ENCODE assay signal across 10 cellular contexts in the genomic region with DNA sequence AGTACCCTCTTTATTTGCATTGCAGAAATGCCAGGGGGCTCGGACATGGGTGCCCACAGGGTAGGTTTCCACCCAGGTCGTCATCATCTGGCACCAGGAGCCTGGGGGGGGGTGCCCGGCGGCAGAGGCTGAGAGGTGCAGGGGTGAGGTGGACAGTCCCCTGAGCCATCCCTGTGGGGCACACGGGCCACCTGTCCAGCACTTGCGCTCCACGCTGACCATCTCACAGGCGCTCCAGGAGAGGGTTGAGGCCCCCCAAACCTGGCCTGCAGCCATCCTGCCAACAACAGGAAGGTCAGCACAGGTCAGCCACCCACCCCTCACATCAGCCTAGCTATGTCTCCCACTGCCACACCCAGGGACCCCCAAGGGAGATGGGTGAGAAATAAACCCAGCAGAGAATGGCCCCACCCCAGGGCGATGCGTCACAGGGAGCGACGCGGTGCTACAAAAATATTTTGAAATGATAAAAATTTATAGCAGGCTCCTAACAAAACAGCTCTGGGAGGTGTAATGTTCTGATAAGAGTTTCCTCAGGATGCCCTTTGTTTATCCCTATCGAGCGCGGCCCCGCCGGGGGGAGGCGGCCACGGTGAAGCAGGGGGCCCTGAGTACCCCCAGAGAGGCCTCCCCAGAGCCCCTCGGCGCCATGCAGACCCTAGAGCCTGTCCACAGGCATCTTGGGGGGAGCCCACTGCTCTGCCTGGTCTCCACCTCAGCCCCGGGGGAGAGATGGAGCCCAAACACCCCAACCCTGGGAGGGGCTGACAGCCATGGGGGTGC. TPM values are rescaled to one million over a fixed set of nuclear protein-coding genes. Genes with fewer than 3 reads are reported as not detected.
DNase-seq lines count a peak whose midpoint lies in the region; ATAC-seq, FAIRE-seq and TF ChIP-seq lines count a peak whose summit lies in the region.
"Had no signal": no experiment of that assay in that cellular context is flagged by ENCODE, and none has a peak within 500 bp of the region (broad histone marks: within the 10 kb centered on the region; RNA-seq: fewer than 3 reads in every experiment).

No MANE protein-coding gene starts in this region.

- peaks cover 3% of the 10 kb centered on the region for H3K79me1 ChIP-seq in mesendoderm (ENCODE audit: low read length)

- H3K27ac ChIP-seq in astrocyte (ENCODE audit: low read depth, low read length) (no peak overlapping the region), kidney (ENCODE audit: low read depth in 2 of 2, low read length in 2 of 2) (no peak overlapping the region), tibial nerve (peak overlapping the region; percentile 23 to 79 (median 52)), mesendoderm (ENCODE audit: low read depth, low read length) (no peak overlapping the region)
- H3K27ac ChIP-seq: HL-60 had no signal

- H2AK5ac ChIP-seq in mesendoderm (ENCODE audit: low read length), result no peak overlapping the region

- H3K4ac ChIP-seq in mesendoderm (ENCODE audit: low read depth, low read length), result no peak overlapping the region

- TF ChIP-seq EP300 in tibial nerve (IDR thresholded peaks at IDR 0.05), result no peak

- no peak overlapping the region for H3K23ac ChIP-seq in mesendoderm (ENCODE audit: low read length)

- no peak overlapping the region for H3K18ac ChIP-seq in mesendoderm (ENCODE audit: low read length)

- no peak overlapping the region for H3K4me3 ChIP-seq in astrocyte (ENCODE audit: insufficient read depth, low read depth, low read length)
- no peak overlapping the region for H3K4me3 ChIP-seq in kidney (ENCODE audit: low read length in 2 of 2)
- H3K4me3 ChIP-seq in tibial nerve, result no peak overlapping the region
- H3K4me3 ChIP-seq in mesendoderm (ENCODE audit: low read length), result no peak overlapping the region

- intact Hi-C loops in kidney (cut with DNase I), result no loop called here

- no peak overlapping the region for H2AFZ ChIP-seq in astrocyte (ENCODE audit: low read depth, low read length)

- H3K4me1 Mint-ChIP-seq in activated T-cell treated with anti-CD3 and anti-CD28 coated beads, Interleukin-2, amount 50 U/mL, for 24 hours (ENCODE audit: low read depth), result peaks cover 13% of the 10 kb centered on the region
- no peaks in the 10 kb centered on the region for H3K4me1 Mint-ChIP-seq in activated T-cell treated with anti-CD3 and anti-CD28 coated beads, Interleukin-2, amount 50 U/mL, for 72 hours (ENCODE audit: low read depth)
- H3K4me1 Mint-ChIP-seq in astrocyte (ENCODE audit: low read depth, unreplicated experiment), result peaks cover 17% of the 10 kb centered on the region
- no peaks in the 10 kb centered on the region for H3K4me1 Mint-ChIP-seq in activated T-helper 17 cell treated with anti-CD3 and anti-CD28 coated beads, Interleukin-2, amount 50 U/mL, for 72 hours

- H4K20me1 ChIP-seq in astrocyte (ENCODE audit: insufficient read depth, low read length), result no peaks in the 10 kb centered on the region

- no peak overlapping the region for H3K56ac ChIP-seq in mesendoderm (ENCODE audit: low read length)

- no peak overlapping the region for H3K9ac ChIP-seq in astrocyte (ENCODE audit: low read length)
- no peak overlapping the region for H3K9ac ChIP-seq in kidney (ENCODE audit: low read length in 2 of 2)
- no peak overlapping the region for H3K9ac ChIP-seq in mesendoderm (ENCODE audit: low read length)

- H3K36me3 ChIP-seq in astrocyte (ENCODE audit: insufficient read depth, low read length) (no peaks in the 10 kb centered on the region), kidney (ENCODE audit: control insufficient read depth in 1 of 2, insufficient read depth in 2 of 2, low read length in 2 of 2) (no peaks in the 10 kb centered on the region), tibial nerve (peaks cover 0 to 38% (median 0%) of the 10 kb centered on the region in 3 donors), mesendoderm (ENCODE audit: control insufficient read depth, insufficient read depth, low read length) (no peaks in the 10 kb centered on the region)

- no peak overlapping the region for H3K27ac Mint-ChIP-seq in activated T-cell treated with anti-CD3 and anti-CD28 coated beads, Interleukin-2, amount 50 U/mL, for 24 hours
- no peak overlapping the region for H3K27ac Mint-ChIP-seq in activated T-cell treated with anti-CD3 and anti-CD28 coated beads, Interleukin-2, amount 50 U/mL, for 72 hours
- H3K27ac Mint-ChIP-seq in astrocyte (ENCODE audit: unreplicated experiment), result no peak overlapping the region
- H3K27ac Mint-ChIP-seq in activated T-helper 17 cell treated with anti-CD3 and anti-CD28 coated beads, Interleukin-2, amount 50 U/mL, for 72 hours, result no peak overlapping the region

- peaks cover 9% of the 10 kb centered on the region for H3K79me2 ChIP-seq in astrocyte (ENCODE audit: insufficient read depth, low read length)
- H3K79me2 ChIP-seq in mesendoderm (ENCODE audit: control insufficient read depth, insufficient read depth, low read length), result peaks cover 5% of the 10 kb centered on the region

- no peaks in the 10 kb centered on the region for H3K27me3 Mint-ChIP-seq in activated T-cell treated with anti-CD3 and anti-CD28 coated beads, Interleukin-2, amount 50 U/mL, for 24 hours
- no peaks in the 10 kb centered on the region for H3K27me3 Mint-ChIP-seq in activated T-cell treated with anti-CD3 and anti-CD28 coated beads, Interleukin-2, amount 50 U/mL, for 72 hours (ENCODE audit: low read depth)
- no peaks in the 10 kb centered on the region for H3K27me3 Mint-ChIP-seq in astrocyte (ENCODE audit: low read depth, unreplicated experiment)
- no peaks in the 10 kb centered on the region for H3K27me3 Mint-ChIP-seq in activated T-helper 17 cell treated with anti-CD3 and anti-CD28 coated beads, Interleukin-2, amount 50 U/mL, for 72 hours

- H4K8ac ChIP-seq in mesendoderm (ENCODE audit: low read depth, low read length), result no peak overlapping the region

- H3K9me3 ChIP-seq in astrocyte (ENCODE audit: insufficient read depth, low read depth, low read length) (no peaks in the 10 kb centered on the region), kidney (ENCODE audit: control insufficient read depth in 1 of 2, low read length in 2 of 2) (no peaks in the 10 kb centered on the region), tibial nerve (no peaks in the 10 kb centered on the region)

- no peaks in the 10 kb centered on the region for H3K9me3 Mint-ChIP-seq in activated T-cell treated with anti-CD3 and anti-CD28 coated beads, Interleukin-2, amount 50 U/mL, for 24 hours
- H3K9me3 Mint-ChIP-seq in activated T-cell treated with anti-CD3 and anti-CD28 coated beads, Interleukin-2, amount 50 U/mL, for 72 hours, result no peaks in the 10 kb centered on the region
- H3K9me3 Mint-ChIP-seq in astrocyte (ENCODE audit: unreplicated experiment), result no peaks in the 10 kb centered on the region
- H3K9me3 Mint-ChIP-seq in activated T-helper 17 cell treated with anti-CD3 and anti-CD28 coated beads, Interleukin-2, amount 50 U/mL, for 72 hours, result no peaks in the 10 kb centered on the region

- H3K36me3 Mint-ChIP-seq in activated T-cell treated with anti-CD3 and anti-CD28 coated beads, Interleukin-2, amount 50 U/mL, for 24 hours (ENCODE audit: low read depth), result no peaks in the 10 kb centered on the region
- H3K36me3 Mint-ChIP-seq in activated T-cell treated with anti-CD3 and anti-CD28 coated beads, Interleukin-2, amount 50 U/mL, for 72 hours (ENCODE audit: insufficient read depth in 2 of 2), result no peaks in the 10 kb centered on the region
- H3K36me3 Mint-ChIP-seq in astrocyte (ENCODE audit: low read depth, unreplicated experiment), result no peaks in the 10 kb centered on the region
- H3K36me3 Mint-ChIP-seq in activated T-helper 17 cell treated with anti-CD3 and anti-CD28 coated beads, Interleukin-2, amount 50 U/mL, for 72 hours (ENCODE audit: low read depth), result no peaks in the 10 kb centered on the region

- 71 to 73% methylated on average over 16 to 19 of the region's 23 CpGs for WGBS in tibial nerve, 2 donors
- WGBS in mesendoderm (ENCODE audit: extremely low coverage, insufficient coverage, low lambda C conversion rate), result no CpG with 5 or more reads among the region's 23 CpGs

- no peak overlapping the region for H2BK120ac ChIP-seq in mesendoderm (ENCODE audit: low read depth, low read length)

- no peak overlapping the region for H2BK5ac ChIP-seq in mesendoderm (ENCODE audit: low read length)

- no peak for FAIRE-seq in astrocyte (lab: Jason Lieb, UNC)
- no peak for FAIRE-seq in kidney (lab: Jason Lieb, UNC)

- H3K4me1 ChIP-seq in astrocyte (ENCODE audit: insufficient read depth, low read length) (peaks cover 51% of the 10 kb centered on the region), kidney (ENCODE audit: control insufficient read depth in 1 of 2, insufficient read depth in 1 of 2, low read depth in 1 of 2, low read length in 2 of 2) (peaks cover 0 to 2% of the 10 kb centered on the region in 2 donors), tibial nerve (peaks cover 0 to 85% (median 13%) of the 10 kb centered on the region in 4 donors), mesendoderm (ENCODE audit: control insufficient read depth, low read depth, low read length) (peaks cover 7% of the 10 kb centered on the region)

- no peak overlapping the region for H2BK15ac ChIP-seq in mesendoderm (replicated peaks; ENCODE audit: low read depth)

- peak; percentile 17 for DNase-seq in activated T-cell treated with anti-CD3 and anti-CD28 coated beads, Interleukin-2, amount 50 U/mL, for 24 hours
- no peak for DNase-seq in activated T-cell treated with anti-CD3 and anti-CD28 coated beads, Interleukin-2, amount 50 U/mL, for 72 hours
- no peak for DNase-seq in astrocyte (ENCODE audit: low read depth)
- DNase-seq in kidney, result peak; percentile 71
- DNase-seq in tibial nerve (ENCODE audit: low spot score in 2 of 2), result peak in 1 of 2 donors; percentile 12
- no peak for DNase-seq in mesendoderm
- DNase-seq: NCI-H2171 treated with DMSO at 0.1 percent for 48 hours had no signal

- H4K5ac ChIP-seq in mesendoderm (ENCODE audit: low read length), result no peak overlapping the region

- TF ChIP-seq POLR2A in tibial nerve (IDR thresholded peaks at IDR 0.05), result no peak

- no peak overlapping the region for H3K4me3 Mint-ChIP-seq in activated T-cell treated with anti-CD3 and anti-CD28 coated beads, Interleukin-2, amount 50 U/mL, for 24 hours
- no peak overlapping the region for H3K4me3 Mint-ChIP-seq in activated T-cell treated with anti-CD3 and anti-CD28 coated beads, Interleukin-2, amount 50 U/mL, for 72 hours
- no peak overlapping the region for H3K4me3 Mint-ChIP-seq in astrocyte (ENCODE audit: unreplicated experiment)
- H3K4me3 Mint-ChIP-seq in activated T-helper 17 cell treated with anti-CD3 and anti-CD28 coated beads, Interleukin-2, amount 50 U/mL, for 72 hours, result no peak overlapping the region

- TF ChIP-seq CTCF in astrocyte (IDR thresholded peaks at IDR 0.05; ENCODE audit: insufficient read depth, low read depth, low read length), result no peak
- TF ChIP-seq CTCF in kidney (IDR thresholded peaks at IDR 0.05; ENCODE audit: borderline replicate concordance, extremely low read depth, insufficient read depth), result no peak
- TF ChIP-seq CTCF in tibial nerve (IDR thresholded peaks at IDR 0.05), result no peak

- ATAC-seq in activated T-cell treated with anti-CD3 and anti-CD28 coated beads, Interleukin-2, amount 50 U/mL, for 72 hours (replicated peaks in 1 of 2), result no peak
- no peak for ATAC-seq in HG02759 (IDR thresholded peaks at IDR 0.05; ENCODE audit: unreplicated experiment)
- ATAC-seq in activated T-helper 17 cell treated with anti-CD3 and anti-CD28 coated beads, Interleukin-2, amount 50 U/mL, for 72 hours (replicated peaks), result no peak

- no peaks in the 10 kb centered on the region for H3K27me3 ChIP-seq in astrocyte (ENCODE audit: insufficient read depth, low read length)
- no peaks in the 10 kb centered on the region for H3K27me3 ChIP-seq in tibial nerve
- no peaks in the 10 kb centered on the region for H3K27me3 ChIP-seq in mesendoderm (ENCODE audit: insufficient read depth, low read length, poor library complexity)

- H3K4me2 ChIP-seq in astrocyte (ENCODE audit: low read length), result peak overlapping the region; percentile 43
- H3K4me2 ChIP-seq in mesendoderm (ENCODE audit: low read length), result no peak overlapping the region

RNA-seq across cellular contexts. Expression of a gene that starts 21.0 kb away (rescaled TPM):
- total RNA-seq in activated T-cell treated with anti-CD3 and anti-CD28 coated beads, Interleukin-2, amount 50 U/mL, for 72 hours, result 10 to 100 TPM; 13.9 to 20.5 TPM
- total RNA-seq in astrocyte (10.4 and 14.3 TPM in 2 replicates), kidney (4.4 TPM), tibial nerve (1 to 10 TPM; 2.9 to 8.1 (median 6.3) TPM)
- polyA plus RNA-seq in kidney (ENCODE audit: insufficient read depth, low read depth, low replicate concordance), result 4.0 TPM
- total RNA-seq in activated T-helper 17 cell treated with anti-CD3 and anti-CD28 coated beads, Interleukin-2, amount 50 U/mL, for 72 hours, result 10 to 100 TPM; 10.8 to 14.4 TPM
- 4.7 TPM for polyA plus RNA-seq in mesendoderm (2013, experiment 1 of 2)
- 4.2 TPM for polyA plus RNA-seq in mesendoderm (2013, experiment 2 of 2)

RNA-seq across cellular contexts. Expression of a gene that starts 21.0 kb away (rescaled TPM):
- 10 to 100 TPM; 15.0 to 16.3 TPM for total RNA-seq in activated T-cell treated with anti-CD3 and anti-CD28 coated beads, Interleukin-2, amount 50 U/mL, for 72 hours
- total RNA-seq in astrocyte (33.6 and 43.0 TPM in 2 replicates), kidney (16.7 TPM), tibial nerve (10 to 100 TPM; 10.2 to 13.3 (median 11.4) TPM)
- polyA plus RNA-seq in kidney (ENCODE audit: insufficient read depth, low read depth, low replicate concordance), result 8.8 TPM
- 10 to 100 TPM; 13.0 to 16.4 TPM for total RNA-seq in activated T-helper 17 cell treated with anti-CD3 and anti-CD28 coated beads, Interleukin-2, amount 50 U/mL, for 72 hours
- polyA plus RNA-seq in mesendoderm (2013, experiment 1 of 2), result 7.4 TPM
- polyA plus RNA-seq in mesendoderm (2013, experiment 2 of 2), result 7.6 TPM

Comparison
In these comparisons a context has a peak if more than half of its experiments do, and no peak if none do; other contexts are left out.
1. DNase-seq: peak in activated T-cell treated with anti-CD3 and anti-CD28 coated beads, Interleukin-2, amount 50 U/mL, for 24 hours (single experiment) and kidney (single experiment); none in activated T-cell treated with anti-CD3 and anti-CD28 coated beads, Interleukin-2, amount 50 U/mL, for 72 hours (0 of 2), astrocyte (single experiment) and mesendoderm (single experiment).
2. H3K27ac ChIP-seq: peak in tibial nerve (4 of 4); none in astrocyte (single experiment), kidney (0 of 2) and mesendoderm (single experiment).